In the genomic region with DNA sequence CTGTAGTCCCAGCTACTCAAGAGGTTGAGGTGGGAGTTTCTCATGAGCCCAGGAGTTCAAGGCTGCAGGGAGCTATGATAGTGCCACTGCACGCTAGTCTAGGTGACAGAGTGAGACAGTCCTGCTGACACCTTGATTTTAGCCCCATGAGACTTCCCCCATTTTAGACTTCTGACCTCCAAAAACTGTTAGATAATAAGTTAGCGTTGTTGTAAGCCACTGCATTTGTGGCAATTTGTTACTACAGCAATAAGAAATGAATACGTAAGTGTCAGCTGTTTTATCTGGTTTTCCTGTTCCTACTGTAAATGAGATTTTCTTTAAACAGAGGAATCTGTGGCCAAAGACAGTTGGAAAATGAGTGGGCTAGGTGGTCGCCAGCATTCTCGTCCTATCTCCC, we compare ENCODE assay signal across 20 cellular contexts.
A peak's percentile ranks its signal among the peaks of the same experiment; 100 is the strongest.
DNase-seq lines count a peak whose midpoint lies in the region; ATAC-seq and TF ChIP-seq lines count a peak whose summit lies in the region.
"Had no signal": no experiment of that assay in that cellular context is flagged by ENCODE, and none has a peak within 500 bp of the region (broad histone marks: within the 10 kb centered on the region; RNA-seq: fewer than 3 reads in every experiment).

No MANE protein-coding gene starts in this region.

- in situ Hi-C loops in transverse colon (cut with MboI; ENCODE audit: low pct_ligation_motif_present in 1 of 4, low pct_unique_long_range_greater_than_20kb in 1 of 4, low sequenced_read_pairs in 3 of 4) = no loop called here

- TF ChIP-seq POLR2A in heart left ventricle (IDR thresholded peaks at IDR 0.05) (no peak), transverse colon (IDR thresholded peaks at IDR 0.05) (no peak)

- peak overlapping the region; percentile 70 to 85 for H3K27ac Mint-ChIP-seq in effector memory CD8-positive, alpha-beta T cell
- H3K27ac Mint-ChIP-seq in nephron progenitor cell = peak overlapping the region; percentile 50
- H3K27ac Mint-ChIP-seq: endodermal cell, GM23338 had no signal

- WGBS in heart left ventricle, 4 donors = 70 to 72% (median 70%) methylated on average over 5 of the region's 5 CpGs
- 50 to 83% methylated on average over 2 to 5 of the region's 5 CpGs for WGBS in transverse colon (ENCODE audit: low coverage in 1 of 2), 2 donors

- H3K27me3 ChIP-seq in heart left ventricle (no peaks in the 10 kb centered on the region), transverse colon (no peaks in the 10 kb centered on the region)
- H3K27me3 ChIP-seq: hepatocyte, upper lobe of left lung had no signal

- no peak for ATAC-seq in heart left ventricle
- no peak for ATAC-seq in left ventricle myocardium superior
- ATAC-seq in effector memory CD8-positive, alpha-beta T cell (replicated peaks) = peak; percentile 67
- no peak for ATAC-seq in GM21786 (IDR thresholded peaks at IDR 0.05; ENCODE audit: unreplicated experiment)
- ATAC-seq: GM23338 had no signal

- H3K36me3 ChIP-seq in heart left ventricle (no peaks in the 10 kb centered on the region), transverse colon (no peaks in the 10 kb centered on the region)
- H3K36me3 ChIP-seq: upper lobe of left lung had no signal

- peaks cover 16 to 19% of the 10 kb centered on the region in 2 donors for H3K4me1 Mint-ChIP-seq in effector memory CD8-positive, alpha-beta T cell (ENCODE audit: low read depth in 2 of 2)
- H3K4me1 Mint-ChIP-seq in nephron progenitor cell = peaks cover 44% of the 10 kb centered on the region

- H3K4me3 Mint-ChIP-seq in effector memory CD8-positive, alpha-beta T cell = peak overlapping the region; percentile 11 to 49
- H3K4me3 Mint-ChIP-seq in nephron progenitor cell = no peak overlapping the region
- H3K4me3 Mint-ChIP-seq: endodermal cell, GM23338 had no signal

- H3K4me3 ChIP-seq in heart left ventricle (no peak overlapping the region), transverse colon (no peak overlapping the region), foreskin fibroblast (ENCODE audit: low read depth in 1 of 2, low read length in 2 of 2) (no peak overlapping the region)
- H3K4me3 ChIP-seq: GM23338, hepatocyte, upper lobe of left lung had no signal

- DNase-seq in heart left ventricle = no peak
- no peak for DNase-seq in left ventricle myocardium superior
- DNase-seq in effector memory CD8-positive, alpha-beta T cell = no peak
- no peak for DNase-seq in nephron progenitor cell
- DNase-seq in transverse colon = no peak
- DNase-seq in foreskin fibroblast = no peak
- DNase-seq in stimulated activated CD4-positive, alpha-beta T cell treated with anti-CD3 and anti-CD28 coated beads, Interleukin-4, amount 100 ng/mL, for 1 hour = no peak
- DNase-seq: 8988T; activated CD4-positive, alpha-beta T cell treated with anti-CD3 and anti-CD28 coated beads for 4 hours; amygdala; Calu3; endodermal cell; NCI-H1105; NCI-H510A treated with DMSO at 0.1 percent for 48 hours; retina; RPMI8226; upper lobe of left lung had no signal

- H3K9me3 Mint-ChIP-seq in effector memory CD8-positive, alpha-beta T cell = no peaks in the 10 kb centered on the region
- H3K9me3 Mint-ChIP-seq in nephron progenitor cell = no peaks in the 10 kb centered on the region
- H3K9me3 Mint-ChIP-seq: endodermal cell, GM23338 had no signal

- H3K9me3 ChIP-seq in heart left ventricle = no peaks in the 10 kb centered on the region
- no peaks in the 10 kb centered on the region for H3K9me3 ChIP-seq in transverse colon
- H3K9me3 ChIP-seq: upper lobe of left lung had no signal

- intact Hi-C loops in heart left ventricle (cut with DNase I) = loop anchor here in 2 of 10 donors (5.0 to 10.0 kb wide), 2 partner anchors 38 to 81 kb away; a partner anchor contains a TSS
- intact Hi-C loops in left ventricle myocardium superior (cut with micrococcal nuclease) = no loop called here
- intact Hi-C loops in transverse colon (cut with DNase I; ENCODE audit: low total_unique reads) = no loop called here

- no peak for TF ChIP-seq EP300 in transverse colon (IDR thresholded peaks at IDR 0.05; ENCODE audit: low read depth)

- TF ChIP-seq CTCF in heart left ventricle (IDR thresholded peaks at IDR 0.05) = no peak
- TF ChIP-seq CTCF in nephron progenitor cell (IDR thresholded peaks at IDR 0.05) = no peak
- TF ChIP-seq CTCF in transverse colon (IDR thresholded peaks at IDR 0.05) = no peak
- TF ChIP-seq CTCF in foreskin fibroblast (IDR thresholded peaks at IDR 0.05; ENCODE audit: low read depth, low read length) = no peak

- no peaks in the 10 kb centered on the region for H3K27me3 Mint-ChIP-seq in effector memory CD8-positive, alpha-beta T cell
- H3K27me3 Mint-ChIP-seq in nephron progenitor cell (ENCODE audit: low read depth, poor library complexity) = no peaks in the 10 kb centered on the region

- H3K27ac ChIP-seq in heart left ventricle (peak overlapping the region; percentile 51 to 90 (median 80)), transverse colon (peak overlapping the region; percentile 37 to 74 (median 56))

- H3K4me1 ChIP-seq in heart left ventricle = peaks cover 3 to 86% (median 69%) of the 10 kb centered on the region in 12 donors
- peaks cover 8 to 46% (median 13%) of the 10 kb centered on the region in 4 donors for H3K4me1 ChIP-seq in transverse colon

- peaks cover 6% of the 10 kb centered on the region for H3K36me3 Mint-ChIP-seq in effector memory CD8-positive, alpha-beta T cell (ENCODE audit: insufficient read depth)
- peaks cover 9% of the 10 kb centered on the region for H3K36me3 Mint-ChIP-seq in nephron progenitor cell (ENCODE audit: low read depth)
